ENCODE assay signal across 32 cellular contexts in genomic region chr19:31559494-31559893, GRCh38.
"Had no signal": no experiment of that assay in that cellular context is flagged by ENCODE, and none has a peak within 500 bp of the region (broad histone marks: within the 10 kb centered on the region; RNA-seq: fewer than 3 reads in every experiment).

No MANE protein-coding gene starts in this region.

- ATAC-seq: activated CD4-positive, CD25-positive, alpha-beta regulatory T cell treated with anti-CD3 and anti-CD28 coated beads, Interleukin-2, amount 50 U/mL, for 24 hours; activated CD8-positive, alpha-beta memory T cell treated with anti-CD3 and anti-CD28 coated beads, Interleukin-2, amount 10 ng/mL, durations not matched to agents 7 days and 5 days; activated CD8-positive, alpha-beta T cell treated with anti-CD3 and anti-CD28 coated beads, Interleukin-2, amount 10 ng/mL, durations not matched to agents 7 days and 5 days; activated naive CD4-positive, alpha-beta T cell treated with anti-CD3 and anti-CD28 coated beads, Interleukin-2, amount 50 U/mL, for 72 hours; esophagus mucosa; T-helper 17 cell had no signal

- H3K36me3 Mint-ChIP-seq: activated CD8-positive, alpha-beta memory T cell treated with anti-CD3 and anti-CD28 coated beads, Interleukin-2, amount 10 ng/mL, durations not matched to agents 7 days and 5 days; activated naive CD4-positive, alpha-beta T cell treated with anti-CD3 and anti-CD28 coated beads, Interleukin-2, amount 10 ng/mL, durations not matched to agents 7 days and 5 days; activated naive CD8-positive, alpha-beta T cell treated with anti-CD3 and anti-CD28 coated beads, Interleukin-2, amount 10 ng/mL, durations not matched to agents 7 days and 5 days had no signal

- H3K27me3 ChIP-seq: ascending aorta, brain microvascular endothelial cell had no signal

- H3K27ac ChIP-seq: ascending aorta, brain microvascular endothelial cell, coronary artery, dorsolateral prefrontal cortex, WERI-Rb-1 had no signal

- H3K27me3 Mint-ChIP-seq: activated B cell treated with CpG ODN at 0.5 μM for 24 hours; activated CD8-positive, alpha-beta memory T cell treated with anti-CD3 and anti-CD28 coated beads, Interleukin-2, amount 10 ng/mL, durations not matched to agents 7 days and 5 days; activated naive CD4-positive, alpha-beta T cell treated with anti-CD3 and anti-CD28 coated beads, Interleukin-2, amount 10 ng/mL, durations not matched to agents 7 days and 5 days; activated naive CD8-positive, alpha-beta T cell treated with anti-CD3 and anti-CD28 coated beads, Interleukin-2, amount 10 ng/mL, durations not matched to agents 7 days and 5 days; dendritic cell treated with granulocyte-macrophage colony-stimulating factor and Interleukin-4, amounts not matched to agents 40 ng/mL and 50 ng/mL, for 4 days; T-helper 17 cell had no signal

- H3K27ac Mint-ChIP-seq: activated B cell treated with CpG ODN at 0.5 μM for 24 hours; activated CD8-positive, alpha-beta memory T cell treated with anti-CD3 and anti-CD28 coated beads, Interleukin-2, amount 10 ng/mL, durations not matched to agents 7 days and 5 days; activated CD8-positive, alpha-beta T cell treated with anti-CD3 and anti-CD28 coated beads, Interleukin-2, amount 10 ng/mL, durations not matched to agents 7 days and 5 days; activated naive CD4-positive, alpha-beta T cell treated with anti-CD3 and anti-CD28 coated beads, Interleukin-2, amount 10 ng/mL, durations not matched to agents 7 days and 5 days; activated naive CD4-positive, alpha-beta T cell treated with anti-CD3 and anti-CD28 coated beads, Interleukin-2, amount 50 U/mL, for 72 hours; activated naive CD8-positive, alpha-beta T cell treated with anti-CD3 and anti-CD28 coated beads, Interleukin-2, amount 10 ng/mL, durations not matched to agents 7 days and 5 days; activated T-helper 1 cell treated with anti-CD3 and anti-CD28 coated beads, Interleukin-12 subunit alpha, Interleukin-12 subunit beta, Interleukin-2, Interleukin-4 antibody, amounts not matched to agents 30 ng/mL and 10 ng/mL and 1 ng/mL, durations not matched to agents 14 hours and 24 hours and 36 hours; dendritic cell treated with granulocyte-macrophage colony-stimulating factor and Interleukin-4, amounts not matched to agents 40 ng/mL and 50 ng/mL, for 4 days; endodermal cell; T-helper 17 cell; T-helper 2 cell treated with Interferon-gamma antibody and Interleukin-4, amounts not matched to agents 5 μg/mL and 100 μg/mL, for 36 hours had no signal

- DNase-seq: activated B cell treated with CpG ODN at 0.5 μM for 24 hours; activated CD4-positive, alpha-beta T cell treated with anti-CD3 and anti-CD28 coated beads for 48 hours; activated CD4-positive, alpha-beta T cell treated with anti-CD3 and anti-CD28 coated beads, Interleukin-2, amount 50 U/mL, for 1 hour; activated CD4-positive, alpha-beta T cell treated with anti-CD3 and anti-CD28 coated beads, Interleukin-2, amount 50 U/mL, for 48 hours; activated CD8-positive, alpha-beta memory T cell treated with anti-CD3 and anti-CD28 coated beads, Interleukin-2, amount 10 ng/mL, durations not matched to agents 7 days and 5 days; activated CD8-positive, alpha-beta memory T cell treated with anti-CD3 and anti-CD28 coated beads, Interleukin-2, amount 50 U/mL, for 4 hours; activated CD8-positive, alpha-beta T cell treated with anti-CD3 and anti-CD28 coated beads, Interleukin-2, amount 10 ng/mL, durations not matched to agents 7 days and 5 days; activated gamma-delta T cell; activated naive CD4-positive, alpha-beta T cell; activated naive CD4-positive, alpha-beta T cell treated with anti-CD3 and anti-CD28 coated beads, Interleukin-2, amount 10 ng/mL, durations not matched to agents 7 days and 5 days; activated naive CD8-positive, alpha-beta T cell treated with anti-CD3 and anti-CD28 coated beads, Interleukin-2, amount 10 ng/mL, durations not matched to agents 7 days and 5 days; activated T-cell treated with anti-CD3 and anti-CD28 coated beads, Interleukin-2, amount 50 U/mL, for 1 hour; activated T-cell treated with anti-CD3 and anti-CD28 coated beads, Interleukin-2, amount 50 U/mL, for 48 hours; brain microvascular endothelial cell; dorsolateral prefrontal cortex; effector memory CD4-positive, alpha-beta T cell; foreskin fibroblast; head of caudate nucleus; T-helper 1 cell; T-helper 17 cell; T1000; WERI-Rb-1 had no signal

- H3K4me3 Mint-ChIP-seq: activated B cell treated with CpG ODN at 0.5 μM for 24 hours; activated CD8-positive, alpha-beta memory T cell treated with anti-CD3 and anti-CD28 coated beads, Interleukin-2, amount 10 ng/mL, durations not matched to agents 7 days and 5 days; activated CD8-positive, alpha-beta T cell treated with anti-CD3 and anti-CD28 coated beads, Interleukin-2, amount 10 ng/mL, durations not matched to agents 7 days and 5 days; activated naive CD4-positive, alpha-beta T cell treated with anti-CD3 and anti-CD28 coated beads, Interleukin-2, amount 10 ng/mL, durations not matched to agents 7 days and 5 days; activated naive CD8-positive, alpha-beta T cell treated with anti-CD3 and anti-CD28 coated beads, Interleukin-2, amount 10 ng/mL, durations not matched to agents 7 days and 5 days; activated T-helper 1 cell treated with anti-CD3 and anti-CD28 coated beads, Interleukin-12 subunit alpha, Interleukin-12 subunit beta, Interleukin-2, Interleukin-4 antibody, amounts not matched to agents 30 ng/mL and 10 ng/mL and 1 ng/mL, durations not matched to agents 14 hours and 24 hours and 36 hours; central memory CD8-positive, alpha-beta T cell; dendritic cell treated with granulocyte-macrophage colony-stimulating factor and Interleukin-4, amounts not matched to agents 40 ng/mL and 50 ng/mL, for 4 days; endodermal cell; T-helper 17 cell; T-helper 2 cell treated with Interferon-gamma antibody and Interleukin-4, amounts not matched to agents 5 μg/mL and 100 μg/mL, for 36 hours had no signal

- H3K4me3 ChIP-seq: ascending aorta, coronary artery, dorsolateral prefrontal cortex had no signal

- H3K9me3 ChIP-seq: ascending aorta had no signal

- H3K4me1 ChIP-seq: ascending aorta had no signal

- H3K36me3 ChIP-seq: ascending aorta, brain microvascular endothelial cell, WERI-Rb-1 had no signal

- H3K4me1 Mint-ChIP-seq: activated B cell treated with CpG ODN at 0.5 μM for 24 hours; activated CD8-positive, alpha-beta memory T cell treated with anti-CD3 and anti-CD28 coated beads, Interleukin-2, amount 10 ng/mL, durations not matched to agents 7 days and 5 days; activated naive CD4-positive, alpha-beta T cell treated with anti-CD3 and anti-CD28 coated beads, Interleukin-2, amount 10 ng/mL, durations not matched to agents 7 days and 5 days; activated naive CD8-positive, alpha-beta T cell treated with anti-CD3 and anti-CD28 coated beads, Interleukin-2, amount 10 ng/mL, durations not matched to agents 7 days and 5 days; central memory CD8-positive, alpha-beta T cell; T-helper 17 cell had no signal
